In the genomic region with DNA sequence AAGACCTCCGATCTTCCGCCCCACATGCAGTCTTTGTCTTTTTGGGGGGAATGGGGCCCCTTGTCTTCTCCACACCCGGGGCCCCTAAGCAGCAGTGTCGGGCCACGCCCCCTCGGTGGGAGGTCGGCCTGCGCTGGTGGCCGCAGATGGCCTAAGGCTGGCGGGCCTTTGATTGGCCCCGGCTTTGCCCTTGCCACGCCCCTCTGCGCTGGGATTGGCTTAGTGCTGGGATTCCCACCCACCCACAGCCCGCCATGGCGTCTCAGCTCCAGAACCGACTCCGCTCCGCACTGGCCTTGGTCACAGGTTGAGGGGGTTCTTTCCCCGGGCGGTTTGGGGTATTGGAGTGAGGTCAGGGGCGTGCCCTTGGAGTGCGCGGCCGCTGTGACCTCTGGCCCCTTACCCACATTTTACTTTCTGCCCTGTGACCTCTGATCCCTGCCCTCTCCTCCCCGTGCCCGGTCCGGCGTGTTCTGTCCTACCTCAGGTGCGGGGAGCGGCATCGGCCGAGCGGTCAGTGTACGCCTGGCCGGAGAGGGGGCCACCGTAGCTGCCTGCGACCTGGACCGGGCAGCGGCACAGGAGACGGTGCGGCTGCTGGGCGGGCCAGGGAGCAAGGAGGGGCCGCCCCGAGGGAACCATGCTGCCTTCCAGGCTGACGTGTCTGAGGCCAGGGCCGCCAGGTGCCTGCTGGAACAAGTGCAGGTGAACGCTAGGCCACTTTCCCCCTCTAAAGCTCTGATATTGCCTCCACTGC, we compare ENCODE assay signal across 8 cellular contexts. TPM values are rescaled to one million over a fixed set of nuclear protein-coding genes. Genes with fewer than 3 reads are reported as not detected.
DNase-seq lines count a peak whose midpoint lies in the region; ATAC-seq and TF ChIP-seq lines count a peak whose summit lies in the region.

A gene (plus strand): TSS at position 241 of the 757 bp plus-strand sequence. CDS start 14 bp downstream, at position 255.

- peak within 1 kb of the TSS; percentile 99 for H3K27ac Mint-ChIP-seq in activated CD8-positive, alpha-beta T cell treated with anti-CD3 and anti-CD28 coated beads for 36 hours

- H3K4me3 Mint-ChIP-seq in activated CD8-positive, alpha-beta T cell treated with anti-CD3 and anti-CD28 coated beads for 36 hours: peak within 1 kb of the TSS; percentile 98

- CTCF ChIA-PET in activated CD8-positive, alpha-beta T cell treated with anti-CD3 and anti-CD28 coated beads for 36 hours (lab: Charles Lee): interaction anchor here (0.8 to 2.0 kb wide), 4 partner anchors 12 to 186 kb away, joined by 3 to 13 read pairs (median 4); a partner anchor contains a TSS

- H3K4me1 Mint-ChIP-seq in activated CD8-positive, alpha-beta T cell treated with anti-CD3 and anti-CD28 coated beads for 36 hours (ENCODE audit: low read depth): peaks cover 60% of the 10 kb centered on the region

- no peaks in the 10 kb centered on the region for H3K27me3 ChIP-seq in lung (ENCODE audit: control insufficient read depth, insufficient read depth)

- no peaks in the 10 kb centered on the region for H3K27me3 Mint-ChIP-seq in activated CD8-positive, alpha-beta T cell treated with anti-CD3 and anti-CD28 coated beads for 36 hours

- no peak for TF ChIP-seq CTCF in activated CD8-positive, alpha-beta T cell treated with anti-CD3 and anti-CD28 coated beads for 36 hours (IDR thresholded peaks at IDR 0.05)
- TF ChIP-seq CTCF in lung (IDR thresholded peaks at IDR 0.05; ENCODE audit: control extremely low read depth, extremely low read depth): no peak

- peak; percentile 94 for DNase-seq in AG08396 (ENCODE audit: low spot score)
- DNase-seq in NCI-H774 (lab: John Stamatoyannopoulos, UW): peak; percentile 93
- DNase-seq in activated CD8-positive, alpha-beta T cell treated with anti-CD3 and anti-CD28 coated beads for 36 hours: peak; percentile 98
- DNase-seq in ecto neural progenitor cell (ENCODE audit: low spot score): peak; percentile 97
- DNase-seq in lung (ENCODE audit: low spot score): peak; percentile 96
- peak; percentile 90 to 92 for DNase-seq in stimulated activated CD4-positive, alpha-beta T cell treated with anti-CD3 and anti-CD28 coated beads, Interleukin-4, amount 100 ng/mL, for 4 hours

- ATAC-seq in GM19025 (IDR thresholded peaks at IDR 0.05; ENCODE audit: low read depth, unreplicated experiment): peak; percentile 56
- ATAC-seq in HG03457 (IDR thresholded peaks at IDR 0.05; ENCODE audit: unreplicated experiment): peak; percentile 38
- ATAC-seq in activated CD8-positive, alpha-beta T cell treated with anti-CD3 and anti-CD28 coated beads for 36 hours: peak; percentile 56
- ATAC-seq in lung (ENCODE audit: insufficient read depth, low FRiP score): peak; percentile 71

- H3K9me3 ChIP-seq in lung (ENCODE audit: control insufficient read depth in 2 of 2, insufficient read depth in 1 of 2, low read length in 1 of 2): no peaks in the 10 kb centered on the region

- peaks cover 47% of the 10 kb centered on the region for H3K36me3 Mint-ChIP-seq in activated CD8-positive, alpha-beta T cell treated with anti-CD3 and anti-CD28 coated beads for 36 hours (ENCODE audit: low read depth)

- peak within 1 kb of the TSS; percentile 69 for H3K4me3 ChIP-seq in lung

- no peaks in the 10 kb centered on the region for H3K9me3 Mint-ChIP-seq in activated CD8-positive, alpha-beta T cell treated with anti-CD3 and anti-CD28 coated beads for 36 hours

- peaks cover 7 to 24% of the 10 kb centered on the region in 2 donors for H3K4me1 ChIP-seq in lung (ENCODE audit: control insufficient read depth in 2 of 2, insufficient read depth in 2 of 2, low read length in 2 of 2)

- 0 to 1% methylated on average over 46 to 47 of the region's 47 CpGs for WGBS in lung, 2 donors

- intact Hi-C loops in activated CD8-positive, alpha-beta T cell treated with anti-CD3 and anti-CD28 coated beads for 36 hours (cut with micrococcal nuclease): no loop called here

- peaks cover 0 to 15% of the 10 kb centered on the region in 2 donors for H3K36me3 ChIP-seq in lung (ENCODE audit: control insufficient read depth in 2 of 2, insufficient read depth in 2 of 2, low read length in 2 of 2)

- peak within 1 kb of the TSS; percentile 74 to 87 for H3K27ac ChIP-seq in lung (ENCODE audit: low read depth in 1 of 2, low read length in 1 of 2)

- POLR2A ChIA-PET in activated CD8-positive, alpha-beta T cell treated with anti-CD3 and anti-CD28 coated beads for 36 hours (lab: Charles Lee): interaction anchor here (0.8 to 2.4 kb wide), 14 partner anchors 8 to 351 kb away, joined by 3 to 18 read pairs (median 4); a partner anchor contains a TSS

RNA-seq across cellular contexts. Expression of the gene that starts here (rescaled TPM):
- 10 to 100 TPM; 40.6 to 42.0 TPM for total RNA-seq in activated CD8-positive, alpha-beta T cell treated with anti-CD3 and anti-CD28 coated beads for 36 hours
- 10 to 100 TPM; 19.0 to 22.7 TPM for total RNA-seq in lung
- 10 to 100 TPM; 19.6 to 19.7 TPM for polyA plus RNA-seq in lung

Comparison
In these comparisons a context has a peak if more than half of its experiments do, and no peak if none do; other contexts are left out.
1. Peak in every context shown above with its lines: DNase-seq, ATAC-seq, H3K4me3 ChIP-seq and H3K27ac ChIP-seq.